Comparison of ENCODE assay signal across 8 cellular contexts in the genomic region with DNA sequence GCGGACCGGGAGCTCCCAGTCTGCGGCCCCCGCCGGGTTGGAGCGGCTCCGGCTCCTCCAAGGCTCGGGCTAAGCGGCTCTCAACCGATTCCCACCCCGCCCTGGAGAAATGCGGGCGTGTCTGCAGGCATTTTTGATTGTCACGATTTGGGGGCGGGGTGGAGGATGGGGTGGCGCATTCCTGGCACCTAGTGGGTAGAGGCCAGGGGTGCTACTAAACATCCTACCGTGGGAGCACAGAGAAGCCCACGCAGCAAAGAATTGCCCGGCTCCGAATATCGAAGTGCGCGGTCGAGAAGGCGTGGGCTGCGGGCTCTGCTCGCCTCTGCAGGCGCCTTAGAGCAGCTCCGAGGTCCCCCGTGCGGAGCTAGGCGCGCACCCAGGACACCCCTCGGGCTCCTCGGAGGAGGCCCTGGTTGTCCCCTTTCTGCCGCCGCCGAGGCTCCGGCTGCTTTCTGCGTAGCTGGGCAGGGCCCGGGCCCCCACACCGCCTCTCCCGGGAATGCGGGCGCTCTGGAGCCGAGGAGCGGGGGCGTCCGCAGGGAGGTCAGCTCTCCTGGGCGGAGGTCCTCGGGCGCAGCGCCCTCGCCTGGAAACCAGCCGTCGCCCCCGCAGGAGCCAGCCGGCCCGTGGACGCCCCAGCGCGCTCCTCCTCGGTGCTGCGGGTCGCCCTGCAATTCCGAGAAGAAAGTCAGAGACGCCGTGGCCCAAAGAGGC. TPM values are rescaled to one million over a fixed set of nuclear protein-coding genes. Genes with fewer than 3 reads are reported as not detected.
DNase-seq lines count a peak whose midpoint lies in the region; ATAC-seq and TF ChIP-seq lines count a peak whose summit lies in the region.

No MANE protein-coding gene starts in this region.

- H3K4me3 ChIP-seq in AG09309 (ENCODE audit: control insufficient read depth, low read depth, low read length) (peak overlapping the region; percentile 46), NT2/D1 (ENCODE audit: insufficient read length, low read depth) (peak overlapping the region; percentile 64), right cardiac atrium (ENCODE audit: low read length) (peak overlapping the region; percentile 36), rectal smooth muscle tissue (ENCODE audit: low read length) (peak overlapping the region; percentile 68)

- intact Hi-C loops in right cardiac atrium (cut with DNase I), result no loop called here

- H3K9me3 ChIP-seq in NT2/D1 (ENCODE audit: insufficient read depth, low read length) (no peaks in the 10 kb centered on the region), right cardiac atrium (ENCODE audit: control insufficient read depth, low read length) (no peaks in the 10 kb centered on the region)

- H3K9me3 Mint-ChIP-seq in activated naive CD8-positive, alpha-beta T cell treated with anti-CD3 and anti-CD28 coated beads, Interleukin-2, amount 50 U/mL, for 24 hours, result no peaks in the 10 kb centered on the region

- H3K27ac Mint-ChIP-seq in activated naive CD8-positive, alpha-beta T cell treated with anti-CD3 and anti-CD28 coated beads, Interleukin-2, amount 50 U/mL, for 24 hours, result no peak overlapping the region

- no peaks in the 10 kb centered on the region for H3K36me3 Mint-ChIP-seq in activated naive CD8-positive, alpha-beta T cell treated with anti-CD3 and anti-CD28 coated beads, Interleukin-2, amount 50 U/mL, for 24 hours (ENCODE audit: low read depth)

- H3K4me1 Mint-ChIP-seq in activated naive CD8-positive, alpha-beta T cell treated with anti-CD3 and anti-CD28 coated beads, Interleukin-2, amount 50 U/mL, for 24 hours, result peaks cover 11% of the 10 kb centered on the region

- H3K9ac ChIP-seq in NT2/D1 (ENCODE audit: insufficient read length, low read depth) (peak overlapping the region; percentile 74), rectal smooth muscle tissue (ENCODE audit: low read length) (no peak overlapping the region)

- H3K36me3 ChIP-seq in NT2/D1 (ENCODE audit: insufficient read depth, insufficient read length, low read length) (no peaks in the 10 kb centered on the region), rectal smooth muscle tissue (ENCODE audit: control insufficient read depth, insufficient read depth, low read length) (no peaks in the 10 kb centered on the region)

- peak overlapping the region; percentile 72 for H3K4me3 Mint-ChIP-seq in activated naive CD8-positive, alpha-beta T cell treated with anti-CD3 and anti-CD28 coated beads, Interleukin-2, amount 50 U/mL, for 24 hours

- peaks cover 43% of the 10 kb centered on the region for H3K27me3 Mint-ChIP-seq in activated naive CD8-positive, alpha-beta T cell treated with anti-CD3 and anti-CD28 coated beads, Interleukin-2, amount 50 U/mL, for 24 hours

- TF ChIP-seq CTCF in AG09309 (IDR thresholded peaks at IDR 0.05; ENCODE audit: control insufficient read depth, insufficient read depth, low read depth, low read length, missing control alignments), result no peak

- ATAC-seq in GM21786 (IDR thresholded peaks at IDR 0.05; ENCODE audit: unreplicated experiment) (peak; percentile 51), right cardiac atrium (peak; percentile 60)
- peak; percentile 69 for ATAC-seq in activated naive CD8-positive, alpha-beta T cell treated with anti-CD3 and anti-CD28 coated beads, Interleukin-2, amount 50 U/mL, for 24 hours

- under 1% methylated on average over 68 of the region's 68 CpGs for WGBS in right cardiac atrium

- no peak overlapping the region for H3K27ac ChIP-seq in right cardiac atrium (ENCODE audit: low read length)
- H3K27ac ChIP-seq in rectal smooth muscle tissue (ENCODE audit: low read depth, low read length), result no peak overlapping the region

- H3K27me3 ChIP-seq in NT2/D1 (ENCODE audit: insufficient read depth, insufficient read length) (peaks cover 26% of the 10 kb centered on the region), right cardiac atrium (ENCODE audit: control insufficient read depth, insufficient read depth) (peaks cover 4% of the 10 kb centered on the region), rectal smooth muscle tissue (ENCODE audit: control insufficient read depth, insufficient read depth, low read length) (peaks cover 17% of the 10 kb centered on the region)

- peaks cover 16% of the 10 kb centered on the region for H3K4me1 ChIP-seq in NT2/D1 (ENCODE audit: insufficient read depth, insufficient read length)
- no peaks in the 10 kb centered on the region for H3K4me1 ChIP-seq in right cardiac atrium (ENCODE audit: control insufficient read depth, insufficient read depth, low read length)
- H3K4me1 ChIP-seq in rectal smooth muscle tissue (ENCODE audit: control insufficient read depth, insufficient read depth, low read length), result no peaks in the 10 kb centered on the region

- DNase-seq in AG09309 (ENCODE audit: low read depth) (no peak), NT2/D1 (ENCODE audit: low read depth, low spot score) (no peak), right cardiac atrium (peak; percentile 24 to 73 (median 70)), pons (ENCODE audit: low spot score) (no peak), NCI-H345 treated with DMSO at 0.1 percent for 48 hours (lab: John Stamatoyannopoulos, UW; ENCODE audit: unreplicated experiment) (no peak)
- peak; percentile 66 for DNase-seq in activated naive CD8-positive, alpha-beta T cell treated with anti-CD3 and anti-CD28 coated beads, Interleukin-2, amount 50 U/mL, for 24 hours

RNA-seq across cellular contexts. Expression of gene LAMP3, which starts 16.5 kb away (rescaled TPM):
- under 1 TPM in 2 of 4 donors, not detected in 2; 0.06 to 0.31 TPM for total RNA-seq in right cardiac atrium
- polyA plus RNA-seq in right cardiac atrium, result 0.05 TPM

Comparison
In these comparisons a context has a peak if more than half of its experiments do, and no peak if none do; other contexts are left out.
1. DNase-seq: peak in activated naive CD8-positive, alpha-beta T cell treated with anti-CD3 and anti-CD28 coated beads, Interleukin-2, amount 50 U/mL, for 24 hours (single experiment) and right cardiac atrium (3 of 3); none in AG09309 (single experiment), NT2/D1 (single experiment), pons (single experiment) and NCI-H345 treated with DMSO at 0.1 percent for 48 hours (single experiment).
2. Peak in every context shown above with its lines, with median percentiles within 50 percentile points of each other: H3K4me3 ChIP-seq and ATAC-seq.